In genomic region chr20:32135983-32136515, GRCh38 we compare ENCODE assay signal across 21 cellular contexts. TPM values are rescaled to one million over a fixed set of nuclear protein-coding genes. Genes with fewer than 3 reads are reported as not detected.
DNase-seq lines count a peak whose midpoint lies in the region; ATAC-seq and TF ChIP-seq lines count a peak whose summit lies in the region.
"Had no signal": no experiment of that assay in that cellular context is flagged by ENCODE, and none has a peak within 500 bp of the region (broad histone marks: within the 10 kb centered on the region; RNA-seq: fewer than 3 reads in every experiment).

No MANE protein-coding gene starts in this region.

- no CpG with 5 or more reads among the region's 3 CpGs for WGBS in IMR-90 (ENCODE audit: extremely low coverage in 2 of 2, insufficient read length in 1 of 2), 2 experiments

- no peaks in the 10 kb centered on the region for H3K9me3 ChIP-seq in IMR-90 (ENCODE audit: control insufficient read depth, insufficient read depth, low read length)
- H3K9me3 ChIP-seq: BE2C, HAP-1 had no signal

- H3K56ac ChIP-seq in IMR-90 (ENCODE audit: extremely low read depth, insufficient read depth, low read length) = no peak overlapping the region

- H3K9ac ChIP-seq in IMR-90 (ENCODE audit: low read depth, low read length) = no peak overlapping the region
- H3K9ac ChIP-seq: GM23248 had no signal

- no peak for TF ChIP-seq CTCF in IMR-90 (conservative IDR thresholded peaks at IDR 0.05; ENCODE audit: low read depth, low read length)

- peak; percentile 31 for DNase-seq in EH (ENCODE audit: low read depth)
- no peak for DNase-seq in IMR-90
- no peak for DNase-seq in activated T-helper 1 cell treated with anti-CD3 and anti-CD28 coated beads, Interleukin-12 subunit alpha, Interleukin-12 subunit beta, Interleukin-2, Interleukin-4 antibody, amounts not matched to agents 30 ng/mL and 10 ng/mL and 1 ng/mL, durations not matched to agents 14 hours and 24 hours and 36 hours (ENCODE audit: low spot score)
- DNase-seq in islet precursor cell = peak; percentile 59
- no peak for DNase-seq in A172 (ENCODE audit: low spot score)
- DNase-seq: ACHN; BE2C; C1 segment of cervical spinal cord; CD4-positive, CD25-positive, alpha-beta regulatory T cell; CD8-positive, alpha-beta memory T cell; COR-L47; DMS 273 treated with DMSO at 0.1 percent for 48 hours; DMS53; DND-41; GDM1; GM23248; KBM-7 had no signal

- peaks cover 41 to 78% of the 10 kb centered on the region in 2 experiments for H3K79me1 ChIP-seq in IMR-90 (ENCODE audit: low read depth in 1 of 2, low read length in 2 of 2)

- H3K4me1 Mint-ChIP-seq in activated T-helper 1 cell treated with anti-CD3 and anti-CD28 coated beads, Interleukin-12 subunit alpha, Interleukin-12 subunit beta, Interleukin-2, Interleukin-4 antibody, amounts not matched to agents 30 ng/mL and 10 ng/mL and 1 ng/mL, durations not matched to agents 14 hours and 24 hours and 36 hours (ENCODE audit: low read depth) = peaks cover 9% of the 10 kb centered on the region

- in situ Hi-C loops in IMR-90 (cut with MboI; ENCODE audit: low sequenced_read_pairs) = no loop called here

- peaks cover 2% of the 10 kb centered on the region for H3K4me1 ChIP-seq in IMR-90 (ENCODE audit: control insufficient read depth, insufficient read depth, low read length)
- H3K4me1 ChIP-seq: BE2C, HAP-1 had no signal

- no peak overlapping the region for H3K4me2 ChIP-seq in IMR-90 (ENCODE audit: low read depth, low read length)

- ATAC-seq in IMR-90 (ENCODE audit: low read depth) (peak; percentile 51), GM18505 (IDR thresholded peaks at IDR 0.05; ENCODE audit: unreplicated experiment) (no peak), GM18909 (IDR thresholded peaks at IDR 0.05; ENCODE audit: poor library complexity, unreplicated experiment) (no peak)

- H4K8ac ChIP-seq in IMR-90 (ENCODE audit: low read depth in 2 of 2, low read length in 2 of 2) = no peak overlapping the region

- dilution Hi-C loops in IMR-90 (cut with HindIII; ENCODE audit: low sequenced_read_pairs, unreplicated experiment) = no loop called here

- H4K91ac ChIP-seq in IMR-90 (ENCODE audit: insufficient read depth, low read depth, low read length) = no peak overlapping the region

- no peaks in the 10 kb centered on the region for H3K27me3 Mint-ChIP-seq in activated T-helper 1 cell treated with anti-CD3 and anti-CD28 coated beads, Interleukin-12 subunit alpha, Interleukin-12 subunit beta, Interleukin-2, Interleukin-4 antibody, amounts not matched to agents 30 ng/mL and 10 ng/mL and 1 ng/mL, durations not matched to agents 14 hours and 24 hours and 36 hours (ENCODE audit: insufficient read depth)
- H3K27me3 Mint-ChIP-seq: IgD-negative memory B cell had no signal

- peaks cover 40% of the 10 kb centered on the region for H3K36me3 ChIP-seq in IMR-90 (ENCODE audit: control insufficient read depth, insufficient read depth, low read length)

- no peak overlapping the region for H2BK5ac ChIP-seq in IMR-90 (ENCODE audit: low read depth, low read length, poor library complexity, severe bottlenecking)

- H3K27me3 ChIP-seq in IMR-90 (ENCODE audit: control insufficient read depth, insufficient read depth, low read length) = no peaks in the 10 kb centered on the region
- H3K27me3 ChIP-seq: BE2C had no signal

- H3K18ac ChIP-seq in IMR-90 (ENCODE audit: low read depth, low read length) = no peak overlapping the region

- H2AK9ac ChIP-seq in IMR-90 (replicated peaks; ENCODE audit: low read depth, low read length, poor library complexity) = no peak overlapping the region

- H3K23ac ChIP-seq in IMR-90 (ENCODE audit: low read depth, low read length) = no peak overlapping the region

- intact Hi-C loops in IMR-90 (cut with micrococcal nuclease) = no loop called here
- intact Hi-C loops in activated T-helper 1 cell treated with anti-CD3 and anti-CD28 coated beads, Interleukin-12 subunit alpha, Interleukin-12 subunit beta, Interleukin-2, Interleukin-4 antibody, amounts not matched to agents 30 ng/mL and 10 ng/mL and 1 ng/mL, durations not matched to agents 14 hours and 24 hours and 36 hours (cut with micrococcal nuclease) = no loop called here

- H2BK15ac ChIP-seq in IMR-90 (ENCODE audit: low read depth, low read length) = no peak overlapping the region

- H4K20me1 ChIP-seq in IMR-90 (ENCODE audit: insufficient read depth, low read length) = peaks cover 58% of the 10 kb centered on the region

- H2AK5ac ChIP-seq in IMR-90 (ENCODE audit: low read depth, low read length) = no peak overlapping the region

- H3K27ac ChIP-seq in IMR-90 (ENCODE audit: insufficient read depth, low read length) = no peak overlapping the region
- H3K27ac ChIP-seq: GM23248 had no signal

- TF ChIP-seq RAD21 in IMR-90 (IDR thresholded peaks at IDR 0.05; ENCODE audit: low read length) = no peak

- no peak overlapping the region for H4K5ac ChIP-seq in IMR-90 (ENCODE audit: low read depth, low read length)

- H3K4ac ChIP-seq in IMR-90 (ENCODE audit: low read depth, low read length) = no peak overlapping the region

- H3K9me3 Mint-ChIP-seq in activated T-helper 1 cell treated with anti-CD3 and anti-CD28 coated beads, Interleukin-12 subunit alpha, Interleukin-12 subunit beta, Interleukin-2, Interleukin-4 antibody, amounts not matched to agents 30 ng/mL and 10 ng/mL and 1 ng/mL, durations not matched to agents 14 hours and 24 hours and 36 hours = no peaks in the 10 kb centered on the region
- H3K9me3 Mint-ChIP-seq: CD4-positive, CD25-positive, alpha-beta regulatory T cell; CD8-positive, alpha-beta memory T cell; IgD-negative memory B cell had no signal

- no peak for TF ChIP-seq POLR2A in IMR-90 (IDR thresholded peaks at IDR 0.05; ENCODE audit: low read depth, low read length)
- TF ChIP-seq POLR2A in GM18505 (IDR thresholded peaks at IDR 0.05; ENCODE audit: borderline replicate concordance, extremely low read depth, insufficient read depth, insufficient read length) = no peak

- peak overlapping the region; percentile 26 for H3K27ac Mint-ChIP-seq in activated T-helper 1 cell treated with anti-CD3 and anti-CD28 coated beads, Interleukin-12 subunit alpha, Interleukin-12 subunit beta, Interleukin-2, Interleukin-4 antibody, amounts not matched to agents 30 ng/mL and 10 ng/mL and 1 ng/mL, durations not matched to agents 14 hours and 24 hours and 36 hours
- H3K27ac Mint-ChIP-seq: IgD-negative memory B cell had no signal

- H3K4me3 Mint-ChIP-seq in activated T-helper 1 cell treated with anti-CD3 and anti-CD28 coated beads, Interleukin-12 subunit alpha, Interleukin-12 subunit beta, Interleukin-2, Interleukin-4 antibody, amounts not matched to agents 30 ng/mL and 10 ng/mL and 1 ng/mL, durations not matched to agents 14 hours and 24 hours and 36 hours = no peak overlapping the region
- H3K4me3 Mint-ChIP-seq: CD4-positive, CD25-positive, alpha-beta regulatory T cell; CD8-positive, alpha-beta memory T cell; IgD-negative memory B cell had no signal

- peaks cover 35% of the 10 kb centered on the region for H3K36me3 Mint-ChIP-seq in activated T-helper 1 cell treated with anti-CD3 and anti-CD28 coated beads, Interleukin-12 subunit alpha, Interleukin-12 subunit beta, Interleukin-2, Interleukin-4 antibody, amounts not matched to agents 30 ng/mL and 10 ng/mL and 1 ng/mL, durations not matched to agents 14 hours and 24 hours and 36 hours (ENCODE audit: low read depth)

- peaks cover 26% of the 10 kb centered on the region for H3K9me1 ChIP-seq in IMR-90 (ENCODE audit: insufficient read depth, low read length)

- no peak overlapping the region for H3K4me3 ChIP-seq in IMR-90 (ENCODE audit: insufficient read depth, low read depth, low read length)
- H3K4me3 ChIP-seq: GM23248, HAP-1 had no signal

- POLR2A ChIA-PET in IMR-90 (lab: Charles Lee; ENCODE audit: unreplicated experiment) = no interaction called here

- no TSS peak for BruUV-seq in IMR-90 (replicated peaks; lab: Mats Ljungman, UMichigan)

- H3K14ac ChIP-seq in IMR-90 (replicated peaks; ENCODE audit: low read depth, low read length) = no peak overlapping the region

- no peak overlapping the region for H2BK120ac ChIP-seq in IMR-90 (ENCODE audit: low read depth, low read length)

- CTCF ChIA-PET in IMR-90 (lab: Yijun Ruan, JAX) = no interaction called here

- no peak overlapping the region for H2AFZ ChIP-seq in IMR-90 (replicated peaks; ENCODE audit: low read length, poor library complexity)
- H2AFZ ChIP-seq: GM23248 had no signal

- no peak overlapping the region for H2BK20ac ChIP-seq in IMR-90 (ENCODE audit: low read depth, low read length)

TF ChIP-seq in IMR-90, 13 proteins besides CTCF, POLR2A, EP300 and RAD21 (continues in another document):
- TF ChIP-seq USF2 (IDR thresholded peaks at IDR 0.05; ENCODE audit: low read depth, low read length) = no peak
- TF ChIP-seq NFE2L2 (IDR thresholded peaks at IDR 0.05; ENCODE audit: low read depth, low read length) = no peak
- no peak for TF ChIP-seq RCOR1 (IDR thresholded peaks at IDR 0.05; ENCODE audit: insufficient replicate concordance, low read length)
- TF ChIP-seq RFX5 (IDR thresholded peaks at IDR 0.05; ENCODE audit: low read depth, low read length) = no peak
- no peak for TF ChIP-seq ELK1 (IDR thresholded peaks at IDR 0.05; ENCODE audit: borderline replicate concordance, low read depth, low read length)
- no peak for TF ChIP-seq BHLHE40 (IDR thresholded peaks at IDR 0.05; ENCODE audit: low read depth, low read length)

RNA-seq across cellular contexts. Expression of gene TM9SF4, which starts 26.5 kb away (rescaled TPM):
- total RNA-seq in IMR-90 (2012; rRNA removed) = 31.1 and 35.3 TPM in 2 replicates
- 59.1 and 62.0 TPM in 2 replicates for polyA plus RNA-seq in IMR-90 (2012; rRNA removed)
- polyA plus RNA-seq in IMR-90 (2012; cell fraction: cytosol; rRNA removed) = 32.6 and 42.6 TPM in 2 replicates
- 54.6 and 63.8 TPM in 2 replicates for polyA plus RNA-seq in IMR-90 (2012; cell fraction: nucleus; rRNA removed; ENCODE audit: low replicate concordance)
- total RNA-seq in activated T-helper 1 cell treated with anti-CD3 and anti-CD28 coated beads, Interleukin-12 subunit alpha, Interleukin-12 subunit beta, Interleukin-2, Interleukin-4 antibody, amounts not matched to agents 30 ng/mL and 10 ng/mL and 1 ng/mL, durations not matched to agents 14 hours and 24 hours and 36 hours = 49.5 and 49.6 TPM in 2 replicates
- total RNA-seq in A172 (2014; rRNA removed; shearing (Covaris generic)) = 38.5 and 39.2 TPM in 2 replicates

Comparison
In these comparisons a context has a peak if more than half of its experiments do, and no peak if none do; other contexts are left out.
1. DNase-seq: peak in EH (single experiment) and islet precursor cell (single experiment); none in IMR-90 (single experiment), activated T-helper 1 cell treated with anti-CD3 and anti-CD28 coated beads, Interleukin-12 subunit alpha, Interleukin-12 subunit beta, Interleukin-2, Interleukin-4 antibody, amounts not matched to agents 30 ng/mL and 10 ng/mL and 1 ng/mL, durations not matched to agents 14 hours and 24 hours and 36 hours (single experiment) and A172 (single experiment).